13 cellular contexts compared by ENCODE assay signal in the genomic region with DNA sequence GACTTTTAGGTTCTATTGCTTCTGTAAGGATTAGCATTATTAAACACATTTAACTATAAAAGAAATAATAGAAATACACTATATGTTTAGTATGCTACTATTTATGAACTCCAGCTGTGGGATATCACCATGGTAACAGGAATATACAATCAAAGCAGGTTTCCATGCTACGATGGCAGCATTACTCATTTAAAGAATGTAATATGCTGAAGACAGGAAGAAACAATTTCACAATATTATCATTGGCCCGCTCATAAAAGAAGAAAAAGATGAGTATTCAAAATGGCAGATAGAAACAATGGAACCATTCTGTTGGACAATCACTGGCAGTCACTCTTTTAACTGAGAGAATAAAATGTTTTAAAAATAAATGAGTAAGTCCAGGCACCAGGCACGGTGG.
DNase-seq lines count a peak whose midpoint lies in the region; TF ChIP-seq lines count a peak whose summit lies in the region.
"Had no signal": no experiment of that assay in that cellular context is flagged by ENCODE, and none has a peak within 500 bp of the region (broad histone marks: within the 10 kb centered on the region; RNA-seq: fewer than 3 reads in every experiment).

No MANE protein-coding gene starts in this region.

- TF ChIP-seq CTCF in osteocyte (IDR thresholded peaks at IDR 0.05): no peak

- H3K4me1 Mint-ChIP-seq in osteocyte (ENCODE audit: unreplicated experiment): no peaks in the 10 kb centered on the region
- H3K4me1 Mint-ChIP-seq: activated naive CD4-positive, alpha-beta T cell treated with anti-CD3 and anti-CD28 coated beads, Interleukin-2, amount 10 ng/mL, durations not matched to agents 7 days and 5 days had no signal

- no peaks in the 10 kb centered on the region for H3K9me3 Mint-ChIP-seq in osteocyte (ENCODE audit: unreplicated experiment)
- H3K9me3 Mint-ChIP-seq: activated naive CD4-positive, alpha-beta T cell treated with anti-CD3 and anti-CD28 coated beads, Interleukin-2, amount 10 ng/mL, durations not matched to agents 7 days and 5 days had no signal

- peak overlapping the region; percentile 35 for H3K27ac Mint-ChIP-seq in osteocyte (ENCODE audit: unreplicated experiment)
- H3K27ac Mint-ChIP-seq: activated naive CD4-positive, alpha-beta T cell treated with anti-CD3 and anti-CD28 coated beads, Interleukin-2, amount 10 ng/mL, durations not matched to agents 7 days and 5 days had no signal

- no peaks in the 10 kb centered on the region for H3K27me3 Mint-ChIP-seq in osteocyte (ENCODE audit: unreplicated experiment)
- H3K27me3 Mint-ChIP-seq: activated naive CD4-positive, alpha-beta T cell treated with anti-CD3 and anti-CD28 coated beads, Interleukin-2, amount 10 ng/mL, durations not matched to agents 7 days and 5 days had no signal

- H3K36me3 Mint-ChIP-seq in osteocyte (ENCODE audit: unreplicated experiment): peaks cover 37% of the 10 kb centered on the region

- peak; percentile 19 for DNase-seq in GM04503 (ENCODE audit: low read depth)
- peak; percentile 42 for DNase-seq in RKO (ENCODE audit: low spot score)
- peak; percentile 88 for DNase-seq in fibroblast of gingiva (ENCODE audit: low read depth)
- no peak for DNase-seq in osteocyte (ENCODE audit: extremely low spot score, unreplicated experiment)
- no peak for DNase-seq in GM19240 (ENCODE audit: insufficient read length, low spot score)
- DNase-seq in KG1 (lab: John Stamatoyannopoulos, UW): no peak
- no peak for DNase-seq in Ammon's horn (ENCODE audit: low spot score)
- DNase-seq: activated CD4-positive, alpha-beta T cell treated with anti-CD3 and anti-CD28 coated beads, Interleukin-2, amount 50 U/mL, for 4 hours; activated naive CD4-positive, alpha-beta T cell treated with anti-CD3 and anti-CD28 coated beads, Interleukin-2, amount 10 ng/mL, durations not matched to agents 7 days and 5 days; DMS 273 treated with DMSO at 0.1 percent for 48 hours; H9; mesendoderm; testis had no signal

- no peak overlapping the region for H3K4me3 Mint-ChIP-seq in osteocyte (ENCODE audit: unreplicated experiment)
- H3K4me3 Mint-ChIP-seq: activated naive CD4-positive, alpha-beta T cell treated with anti-CD3 and anti-CD28 coated beads, Interleukin-2, amount 10 ng/mL, durations not matched to agents 7 days and 5 days; H9 had no signal

Comparison
In these comparisons a context has a peak if more than half of its experiments do, and no peak if none do; other contexts are left out.
1. DNase-seq: peak in GM04503 (single experiment), RKO (single experiment) and fibroblast of gingiva (single experiment); none in osteocyte (single experiment), GM19240 (single experiment), KG1 (single experiment) and Ammon's horn (single experiment).